ENCODE assay signal across 9 cellular contexts in genomic region chr14:105486333-105486973, GRCh38. TPM values are rescaled to one million over a fixed set of nuclear protein-coding genes. Genes with fewer than 3 reads are reported as not detected.
DNase-seq lines count a peak whose midpoint lies in the region; ATAC-seq and TF ChIP-seq lines count a peak whose summit lies in the region.
"Had no signal": no experiment of that assay in that cellular context is flagged by ENCODE, and none has a peak within 500 bp of the region (broad histone marks: within the 10 kb centered on the region; RNA-seq: fewer than 3 reads in every experiment).

TSS of gene CRIP1 (plus strand) at chr14:105486886. CDS start at chr14:105487260, 374 bp downstream.

- no peak within 1 kb of the TSS for H3K27ac ChIP-seq in SU-DHL-6 (ENCODE audit: low read depth, low read length)

- H3K4me3 ChIP-seq in GM06990 (replicated peaks; ENCODE audit: low read depth, low read length) (peak within 1 kb of the TSS; percentile 77), SU-DHL-6 (ENCODE audit: insufficient read depth, low read length, poor library complexity, severe bottlenecking) (peak within 1 kb of the TSS; percentile 50)

- H3K79me2 ChIP-seq in SU-DHL-6 (ENCODE audit: insufficient read depth, low read length): no peaks in the 10 kb centered on the region

- ATAC-seq in left ventricle myocardium superior (no peak), HG02981 (IDR thresholded peaks at IDR 0.05; ENCODE audit: unreplicated experiment) (no peak), GM21576 (IDR thresholded peaks at IDR 0.05; ENCODE audit: unreplicated experiment) (no peak), HG03039 (IDR thresholded peaks at IDR 0.05; ENCODE audit: unreplicated experiment) (no peak)

- H3F3A ChIP-seq in SU-DHL-6 (ENCODE audit: insufficient read depth): no peaks in the 10 kb centered on the region

- TF ChIP-seq CTCF in GM06990 (IDR thresholded peaks at IDR 0.05; ENCODE audit: insufficient read depth, low read length, poor library complexity, severe bottlenecking) (no peak), SU-DHL-6 (IDR thresholded peaks at IDR 0.05; ENCODE audit: insufficient read depth, low read length, poor library complexity, severe bottlenecking) (no peak)

- peak within 1 kb of the TSS; percentile 54 for H3K4me2 ChIP-seq in SU-DHL-6 (ENCODE audit: low read depth, low read length, poor library complexity, severe bottlenecking)

- H3K36me3 ChIP-seq in GM06990 (ENCODE audit: control insufficient read depth, insufficient read depth, low read length) (no peaks in the 10 kb centered on the region; the same call in 1 of the 2 replicates), SU-DHL-6 (ENCODE audit: low read length) (no peaks in the 10 kb centered on the region)

- peak within 1 kb of the TSS; percentile 9 for H2AFZ ChIP-seq in SU-DHL-6 (ENCODE audit: low read depth, low read length, severe bottlenecking)

- peak within 1 kb of the TSS; percentile 53 for H3K9ac ChIP-seq in SU-DHL-6 (ENCODE audit: low read length)

- no peaks in the 10 kb centered on the region for H3K9me3 ChIP-seq in SU-DHL-6 (ENCODE audit: insufficient read depth, low read length)

- no peaks in the 10 kb centered on the region for H4K20me1 ChIP-seq in SU-DHL-6 (ENCODE audit: low read depth, low read length)

- intact Hi-C loops in left ventricle myocardium superior (cut with micrococcal nuclease): no loop called here

- H3K27me3 ChIP-seq in GM06990 (replicated peaks; ENCODE audit: control insufficient read depth, insufficient read depth, low read length): no peaks in the 10 kb centered on the region
- no peaks in the 10 kb centered on the region for H3K27me3 ChIP-seq in SU-DHL-6 (ENCODE audit: low read length)

- H3K9me2 ChIP-seq in SU-DHL-6 (replicated peaks; ENCODE audit: insufficient read depth, low read length): no peaks in the 10 kb centered on the region

- DNase-seq in GM06990 (ENCODE audit: extremely low read depth, insufficient read length) (no peak), left ventricle myocardium superior (peak; percentile 51), renal cortical epithelial cell (ENCODE audit: low read depth) (no peak)
- no peak for DNase-seq in activated CD4-positive, CD25-positive, alpha-beta regulatory T cell treated with anti-CD3 and anti-CD28 coated beads, Interleukin-2, amount 50 U/mL, for 72 hours

RNA-seq across cellular contexts. Expression of gene CRIP1, which starts in this region (rescaled TPM):
- total RNA-seq in left ventricle myocardium superior: 59.4 TPM
- 0.87 and 12.2 TPM in 2 replicates for total RNA-seq in renal cortical epithelial cell
- total RNA-seq: SK-MEL-5 had no signal
